In the genomic region with DNA sequence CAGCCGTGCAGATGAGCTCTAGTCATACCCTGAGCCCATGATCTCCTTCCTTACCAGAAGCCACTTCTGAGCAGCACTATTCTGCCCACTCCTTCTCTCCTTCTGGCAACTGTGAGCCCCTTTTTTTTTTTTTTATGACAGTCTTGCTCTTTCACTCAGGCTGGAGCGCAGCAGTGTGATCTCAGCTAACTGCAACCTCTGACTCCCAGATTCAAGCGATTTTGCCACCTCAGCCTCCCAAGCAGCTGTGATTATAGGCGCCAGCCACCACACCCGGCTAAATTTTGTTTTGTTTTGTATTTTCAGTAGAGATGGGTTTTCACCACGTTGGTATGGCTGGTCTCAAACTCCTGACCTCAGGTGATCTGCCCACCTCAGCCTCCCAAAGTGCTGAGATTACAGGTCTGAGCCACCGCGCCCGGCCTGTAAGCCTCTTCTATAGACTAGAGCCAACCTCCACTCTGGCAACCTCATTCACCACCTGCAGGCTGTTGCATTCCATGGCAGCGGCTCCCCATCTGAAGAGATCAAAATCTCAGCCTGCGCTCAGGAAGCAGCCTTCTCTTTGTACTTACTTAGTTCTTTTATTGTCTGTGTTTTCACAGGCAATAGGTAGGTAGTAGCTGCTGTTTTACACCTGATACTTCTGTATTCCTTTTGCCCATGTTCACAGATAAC, we compare ENCODE assay signal across 19 cellular contexts. TPM values are rescaled to one million over a fixed set of nuclear protein-coding genes. Genes with fewer than 3 reads are reported as not detected.
DNase-seq lines count a peak whose midpoint lies in the region; ATAC-seq and TF ChIP-seq lines count a peak whose summit lies in the region.
"Had no signal": no experiment of that assay in that cellular context is flagged by ENCODE, and none has a peak within 500 bp of the region (broad histone marks: within the 10 kb centered on the region; RNA-seq: fewer than 3 reads in every experiment).

No MANE protein-coding gene starts in this region.

- peaks cover 5% of the 10 kb centered on the region for H3K9me3 Mint-ChIP-seq in activated CD8-positive, alpha-beta memory T cell treated with anti-CD3 and anti-CD28 coated beads, Interleukin-2, amount 10 ng/mL, durations not matched to agents 7 days and 5 days (ENCODE audit: low read depth)
- H3K9me3 Mint-ChIP-seq in activated naive CD4-positive, alpha-beta T cell treated with anti-CD3 and anti-CD28 coated beads, Interleukin-2, amount 50 U/mL, for 72 hours: peaks cover 5 to 8% of the 10 kb centered on the region in 2 donors
- H3K9me3 Mint-ChIP-seq: central memory CD8-positive, alpha-beta T cell had no signal

- no peaks in the 10 kb centered on the region for H3K79me2 ChIP-seq in hepatocyte

- no peak overlapping the region for H3K4me3 Mint-ChIP-seq in activated CD8-positive, alpha-beta memory T cell treated with anti-CD3 and anti-CD28 coated beads, Interleukin-2, amount 10 ng/mL, durations not matched to agents 7 days and 5 days
- H3K4me3 Mint-ChIP-seq: central memory CD8-positive, alpha-beta T cell had no signal

- no peak for DNase-seq in activated CD8-positive, alpha-beta memory T cell treated with anti-CD3 and anti-CD28 coated beads, Interleukin-2, amount 10 ng/mL, durations not matched to agents 7 days and 5 days
- DNase-seq in activated CD8-positive, alpha-beta memory T cell treated with anti-CD3 and anti-CD28 coated beads for 24 hours: no peak
- peak; percentile 34 for DNase-seq in Jurkat, Clone E6-1 (ENCODE audit: low read depth, low spot score)
- DNase-seq in activated naive CD4-positive, alpha-beta T cell treated with anti-CD3 and anti-CD28 coated beads, Interleukin-2, amount 50 U/mL, for 72 hours (ENCODE audit: low spot score in 2 of 2): no peak
- peak; percentile 11 for DNase-seq in stimulated activated CD4-positive, alpha-beta T cell treated with anti-CD3 and anti-CD28 coated beads, Interleukin-4, amount 100 ng/mL, for 1 hour
- DNase-seq in hepatocyte (ENCODE audit: low spot score) (no peak), DMS79 treated with DMSO at 0.1 percent for 48 hours (lab: John Stamatoyannopoulos, UW) (no peak)
- DNase-seq: adrenal gland; left colon; mucosa of descending colon; NCI-H446 treated with DMSO at 0.1 percent for 48 hours; SIG-M5; stimulated activated naive CD4-positive, alpha-beta T cell treated with Interleukin-2 at 50 U/mL for 16 hours; T-helper 9 cell; upper lobe of left lung had no signal

- CTCF ChIA-PET in activated CD8-positive, alpha-beta memory T cell treated with anti-CD3 and anti-CD28 coated beads, Interleukin-2, amount 10 ng/mL, durations not matched to agents 7 days and 5 days (lab: Charles Lee): interaction anchor here (1.2 to 1.5 kb wide), 4 partner anchors 11 to 77 kb away, joined by 3 to 5 read pairs (median 4); no protein-coding TSS in a partner anchor

- no peak overlapping the region for H3K27ac ChIP-seq in hepatocyte
- H3K27ac ChIP-seq: A549, adrenal gland, C4-2B, upper lobe of left lung had no signal

- peaks cover 12% of the 10 kb centered on the region for H3K4me1 ChIP-seq in hepatocyte (ENCODE audit: insufficient read depth)
- H3K4me1 ChIP-seq: adrenal gland had no signal

- no peaks in the 10 kb centered on the region for H4K20me1 ChIP-seq in hepatocyte (ENCODE audit: insufficient read depth, poor library complexity, severe bottlenecking)

- no peak overlapping the region for H2AFZ ChIP-seq in hepatocyte

- no peak for TF ChIP-seq CTCF in hepatocyte (IDR thresholded peaks at IDR 0.05; ENCODE audit: poor library complexity)

- H3K27me3 ChIP-seq in hepatocyte: no peaks in the 10 kb centered on the region
- H3K27me3 ChIP-seq: adrenal gland, upper lobe of left lung had no signal

- H3K27me3 Mint-ChIP-seq in activated CD8-positive, alpha-beta memory T cell treated with anti-CD3 and anti-CD28 coated beads, Interleukin-2, amount 10 ng/mL, durations not matched to agents 7 days and 5 days: no peaks in the 10 kb centered on the region
- H3K27me3 Mint-ChIP-seq: central memory CD8-positive, alpha-beta T cell had no signal

- no peaks in the 10 kb centered on the region for H3K9me2 ChIP-seq in hepatocyte (replicated peaks; ENCODE audit: insufficient read depth)

- H3K4me1 Mint-ChIP-seq in activated CD8-positive, alpha-beta memory T cell treated with anti-CD3 and anti-CD28 coated beads, Interleukin-2, amount 10 ng/mL, durations not matched to agents 7 days and 5 days: peaks cover 50% of the 10 kb centered on the region

- H3K27ac Mint-ChIP-seq in activated CD8-positive, alpha-beta memory T cell treated with anti-CD3 and anti-CD28 coated beads, Interleukin-2, amount 10 ng/mL, durations not matched to agents 7 days and 5 days: peak overlapping the region; percentile 44
- H3K27ac Mint-ChIP-seq in activated naive CD4-positive, alpha-beta T cell treated with anti-CD3 and anti-CD28 coated beads, Interleukin-2, amount 50 U/mL, for 72 hours: peak overlapping the region; percentile 66 to 87

- H3K9me3 ChIP-seq in hepatocyte (ENCODE audit: low read depth): no peaks in the 10 kb centered on the region
- H3K9me3 ChIP-seq: A549, adrenal gland, mucosa of descending colon, upper lobe of left lung had no signal

- no peak for ATAC-seq in activated CD8-positive, alpha-beta memory T cell treated with anti-CD3 and anti-CD28 coated beads, Interleukin-2, amount 10 ng/mL, durations not matched to agents 7 days and 5 days
- ATAC-seq in activated naive CD4-positive, alpha-beta T cell treated with anti-CD3 and anti-CD28 coated beads, Interleukin-2, amount 50 U/mL, for 72 hours: peak; percentile 76 to 81
- ATAC-seq in HG03469 (IDR thresholded peaks at IDR 0.05; ENCODE audit: unreplicated experiment): no peak
- ATAC-seq: A549, left colon, mucosa of descending colon had no signal

- no peaks in the 10 kb centered on the region for H3K36me3 ChIP-seq in hepatocyte (replicated peaks; ENCODE audit: insufficient read depth, low read depth)
- H3K36me3 ChIP-seq: adrenal gland, upper lobe of left lung had no signal

- no peak overlapping the region for H3K4me3 ChIP-seq in Jurkat, Clone E6-1 (ENCODE audit: low read length)
- no peak overlapping the region for H3K4me3 ChIP-seq in hepatocyte
- H3K4me3 ChIP-seq: A549, adrenal gland, mucosa of descending colon, upper lobe of left lung had no signal

- H3K36me3 Mint-ChIP-seq in activated CD8-positive, alpha-beta memory T cell treated with anti-CD3 and anti-CD28 coated beads, Interleukin-2, amount 10 ng/mL, durations not matched to agents 7 days and 5 days: peaks cover 13% of the 10 kb centered on the region
- peaks cover 6 to 10% of the 10 kb centered on the region in 2 donors for H3K36me3 Mint-ChIP-seq in activated naive CD4-positive, alpha-beta T cell treated with anti-CD3 and anti-CD28 coated beads, Interleukin-2, amount 50 U/mL, for 72 hours

- no peak overlapping the region for H3K4me2 ChIP-seq in hepatocyte
- H3K4me2 ChIP-seq: A549 had no signal

- 88% methylated on average over 11 of the region's 11 CpGs for WGBS in hepatocyte (ENCODE audit: low lambda C conversion rate, missing lambda C conversion rate)

RNA-seq across cellular contexts. Expression of a gene that starts 34.8 kb away (rescaled TPM):
- total RNA-seq in activated CD8-positive, alpha-beta memory T cell treated with anti-CD3 and anti-CD28 coated beads, Interleukin-2, amount 10 ng/mL, durations not matched to agents 7 days and 5 days: 100 to 1,000 TPM in 1 of 2 experiments, 10 to 100 TPM in 1; 50.8 to 124 TPM
- 23.2 TPM for polyA plus RNA-seq in Jurkat, Clone E6-1 (2012; ENCODE audit: insufficient read depth, insufficient read length)
- 100 to 1,000 TPM; 107 to 152 TPM for total RNA-seq in activated naive CD4-positive, alpha-beta T cell treated with anti-CD3 and anti-CD28 coated beads, Interleukin-2, amount 50 U/mL, for 72 hours
- total RNA-seq in hepatocyte: 72.8 and 80.2 TPM in 2 replicates
- 40.6 and 54.4 TPM in 2 replicates for polyA plus RNA-seq in hepatocyte

RNA-seq across cellular contexts. Expression of a gene that starts 40.1 kb away (rescaled TPM):
- 10 to 100 TPM; 65.2 to 66.0 TPM for total RNA-seq in activated CD8-positive, alpha-beta memory T cell treated with anti-CD3 and anti-CD28 coated beads, Interleukin-2, amount 10 ng/mL, durations not matched to agents 7 days and 5 days
- polyA plus RNA-seq in Jurkat, Clone E6-1 (2012; ENCODE audit: insufficient read depth, insufficient read length): 30.5 TPM
- total RNA-seq in activated naive CD4-positive, alpha-beta T cell treated with anti-CD3 and anti-CD28 coated beads, Interleukin-2, amount 50 U/mL, for 72 hours: 10 to 100 TPM; 69.4 to 71.1 TPM
- 38.8 and 45.9 TPM in 2 replicates for total RNA-seq in hepatocyte
- 17.5 and 19.3 TPM in 2 replicates for polyA plus RNA-seq in hepatocyte

Comparison
In these comparisons a context has a peak if more than half of its experiments do, and no peak if none do; other contexts are left out.
1. ATAC-seq: peak in activated naive CD4-positive, alpha-beta T cell treated with anti-CD3 and anti-CD28 coated beads, Interleukin-2, amount 50 U/mL, for 72 hours (2 of 2); none in activated CD8-positive, alpha-beta memory T cell treated with anti-CD3 and anti-CD28 coated beads, Interleukin-2, amount 10 ng/mL, durations not matched to agents 7 days and 5 days (single experiment) and HG03469 (single experiment).
2. DNase-seq: peak in Jurkat, Clone E6-1 (single experiment) and stimulated activated CD4-positive, alpha-beta T cell treated with anti-CD3 and anti-CD28 coated beads, Interleukin-4, amount 100 ng/mL, for 1 hour (single experiment); none in activated CD8-positive, alpha-beta memory T cell treated with anti-CD3 and anti-CD28 coated beads, Interleukin-2, amount 10 ng/mL, durations not matched to agents 7 days and 5 days (single experiment), activated CD8-positive, alpha-beta memory T cell treated with anti-CD3 and anti-CD28 coated beads for 24 hours (single experiment), activated naive CD4-positive, alpha-beta T cell treated with anti-CD3 and anti-CD28 coated beads, Interleukin-2, amount 50 U/mL, for 72 hours (0 of 2), hepatocyte (single experiment) and DMS79 treated with DMSO at 0.1 percent for 48 hours (single experiment).